Comparison of ENCODE assay signal across 28 cellular contexts in genomic region chr18:9928646-9929259, GRCh38. TPM values are rescaled to one million over a fixed set of nuclear protein-coding genes. Genes with fewer than 3 reads are reported as not detected.
A peak's percentile ranks its signal among the peaks of the same experiment; 100 is the strongest.
DNase-seq lines count a peak whose midpoint lies in the region; ATAC-seq, FAIRE-seq and TF ChIP-seq lines count a peak whose summit lies in the region.
"Had no signal": no experiment of that assay in that cellular context is flagged by ENCODE, and none has a peak within 500 bp of the region (broad histone marks: within the 10 kb centered on the region; RNA-seq: fewer than 3 reads in every experiment).

No MANE protein-coding gene starts in this region.

- H3K4me1 ChIP-seq in neutrophil (ENCODE audit: control insufficient read depth in 1 of 2, insufficient read depth in 1 of 2, low read depth in 1 of 2, low read length in 1 of 2) = peaks cover 10 to 41% of the 10 kb centered on the region in 2 experiments

- no peak for ATAC-seq in CD4-positive, alpha-beta T cell (ENCODE audit: poor library complexity)
- no peak for ATAC-seq in GM19023 (IDR thresholded peaks at IDR 0.05; ENCODE audit: unreplicated experiment)
- ATAC-seq: psoas muscle had no signal

- H3K4me3 ChIP-seq in HL-60 (replicated peaks; ENCODE audit: insufficient read depth, low read length) = no peak overlapping the region
- H3K4me3 ChIP-seq in bronchial epithelial cell (ENCODE audit: low read depth, low read length) = no peak overlapping the region
- no peak overlapping the region for H3K4me3 ChIP-seq in neutrophil (ENCODE audit: low read depth in 1 of 2, low read length in 1 of 2)
- H3K4me3 ChIP-seq: esophagus muscularis mucosa, hepatocyte, lung, psoas muscle, skin epidermis, suprapubic skin had no signal

- no peak overlapping the region for H3K27ac ChIP-seq in CD4-positive, alpha-beta T cell (ENCODE audit: low read depth, low read length)
- H3K27ac ChIP-seq in HL-60 (replicated peaks) (peak overlapping the region; percentile 13), neutrophil (peak overlapping the region; percentile 33)
- H3K27ac ChIP-seq: esophagus muscularis mucosa, hepatocyte, skin epidermis, suprapubic skin, WERI-Rb-1 had no signal

- no peaks in the 10 kb centered on the region for H3K9me3 Mint-ChIP-seq in CD4-positive, alpha-beta T cell
- H3K9me3 Mint-ChIP-seq: brain; CD4-positive, CD25-positive, alpha-beta regulatory T cell had no signal

- TF ChIP-seq CTCF in CD4-positive, alpha-beta T cell (IDR thresholded peaks at IDR 0.05) = no peak
- TF ChIP-seq CTCF in HL-60 (IDR thresholded peaks at IDR 0.05; ENCODE audit: insufficient read depth, low read length) (no peak), bronchial epithelial cell (IDR thresholded peaks at IDR 0.05; ENCODE audit: insufficient read depth, low read length, severe bottlenecking) (no peak), neutrophil (IDR thresholded peaks at IDR 0.05) (no peak)

- H3K27me3 ChIP-seq in CD4-positive, alpha-beta T cell (ENCODE audit: control insufficient read depth, insufficient read depth, low read length) = no peaks in the 10 kb centered on the region
- H3K27me3 ChIP-seq in HL-60 (ENCODE audit: insufficient read depth, poor library complexity, severe bottlenecking) (no peaks in the 10 kb centered on the region), bronchial epithelial cell (ENCODE audit: control insufficient read depth, insufficient read depth, low read length) (no peaks in the 10 kb centered on the region), neutrophil (no peaks in the 10 kb centered on the region)
- H3K27me3 ChIP-seq: esophagus muscularis mucosa, hepatocyte, suprapubic skin had no signal

- POLR2A ChIA-PET in CD4-positive, alpha-beta T cell (lab: Charles Lee) = no interaction called here

- no peaks in the 10 kb centered on the region for H3K9me3 ChIP-seq in CD4-positive, alpha-beta T cell (ENCODE audit: control insufficient read depth, low read length)
- H3K9me3 ChIP-seq in neutrophil = no peaks in the 10 kb centered on the region
- H3K9me3 ChIP-seq: esophagus muscularis mucosa, psoas muscle, suprapubic skin had no signal

- H3K36me3 Mint-ChIP-seq in CD4-positive, alpha-beta T cell (ENCODE audit: low read depth) = peaks cover 32% of the 10 kb centered on the region

- FAIRE-seq in bronchial epithelial cell (lab: Jason Lieb, UNC) = no peak
- FAIRE-seq: frontal cortex had no signal

- H3K36me3 ChIP-seq in bronchial epithelial cell (ENCODE audit: control insufficient read depth, insufficient read depth, low read length) (peaks cover 2% of the 10 kb centered on the region), neutrophil (peaks cover 12% of the 10 kb centered on the region)

- no peaks in the 10 kb centered on the region for H3K27me3 Mint-ChIP-seq in CD4-positive, alpha-beta T cell
- H3K27me3 Mint-ChIP-seq: brain; CD4-positive, CD25-positive, alpha-beta regulatory T cell had no signal

- DNase-seq in CD4-positive, alpha-beta T cell = no peak
- no peak for DNase-seq in HL-60 (ENCODE audit: low read depth in 1 of 2, low spot score in 1 of 2)
- DNase-seq in bronchial epithelial cell (ENCODE audit: low read depth) = peak; percentile 91
- DNase-seq in stimulated activated CD4-positive, alpha-beta T cell treated with anti-CD3 and anti-CD28 coated beads, Interleukin-12 subunit alpha, Interleukin-12 subunit beta, amount 100 ng/mL, for 4 hours = no peak
- no peak for DNase-seq in NCI-H510A treated with DMSO at 0.1 percent for 48 hours (lab: John Stamatoyannopoulos, UW)
- DNase-seq: activated effector memory CD4-positive, alpha-beta T cell treated with anti-CD3 and anti-CD28 coated beads, Interleukin-2, amount 50 U/mL, for 16 hours; CD4-positive, CD25-positive, alpha-beta regulatory T cell; DMS 273 treated with DMSO at 0.1 percent for 48 hours; effector CD8-positive, alpha-beta T cell; NCI-H1105; NCI-H2029; NCI-H345; NCI-H774; psoas muscle; Right ventricle myocardium superior; stimulated activated CD4-positive, alpha-beta T cell treated with anti-CD3 and anti-CD28 coated beads, Interleukin-2, amount 100 ng/mL, for 24 hours; T-helper 9 cell; WERI-Rb-1 had no signal

- CTCF ChIA-PET in CD4-positive, alpha-beta T cell (lab: Charles Lee) = no interaction called here

- H3K4me1 Mint-ChIP-seq in CD4-positive, alpha-beta T cell (ENCODE audit: low read depth) = peaks cover 69% of the 10 kb centered on the region

- intact Hi-C loops in CD4-positive, alpha-beta T cell (cut with DNase I, micrococcal nuclease) = no loop called here

- H3K27ac Mint-ChIP-seq in CD4-positive, alpha-beta T cell = peak overlapping the region; percentile 21

- peak overlapping the region; percentile 43 for H3K4me3 Mint-ChIP-seq in CD4-positive, alpha-beta T cell
- H3K4me3 Mint-ChIP-seq: brain had no signal

RNA-seq across cellular contexts. Expression of gene VAPA, which starts 14.9 kb away (rescaled TPM):
- total RNA-seq in CD4-positive, alpha-beta T cell = 100 to 1,000 TPM; 162 to 177 TPM
- total RNA-seq in bronchial epithelial cell = 270 and 356 TPM in 2 replicates

RNA-seq across cellular contexts. Expression of gene TXNDC2, which starts 43.0 kb away (rescaled TPM):
- total RNA-seq in CD4-positive, alpha-beta T cell = not detected
- total RNA-seq in bronchial epithelial cell = under 0.01 TPM in 1 of 2 replicates, not detected in the other
- total RNA-seq: CD4-positive, CD25-positive, alpha-beta regulatory T cell; frontal cortex; hepatocyte; OCI-LY7; Right ventricle myocardium superior; suprapubic skin had no signal
